30 cellular contexts compared by ENCODE assay signal in genomic region chr14:28762949-28763313, GRCh38. TPM values are rescaled to one million over a fixed set of nuclear protein-coding genes. Genes with fewer than 3 reads are reported as not detected.
"Had no signal": no experiment of that assay in that cellular context is flagged by ENCODE, and none has a peak within 500 bp of the region (broad histone marks: within the 10 kb centered on the region; RNA-seq: fewer than 3 reads in every experiment).

No MANE protein-coding gene starts in this region.

- H3K27ac ChIP-seq: adrenal gland, heart right ventricle, lower lobe of right lung, neutrophil, ovary, prostate gland, right atrium auricular region, tibial artery, uterus had no signal

- ATAC-seq: activated CD4-positive, alpha-beta T cell treated with anti-CD3 and anti-CD28 coated beads for 36 hours; activated T-cell treated with anti-CD3 and anti-CD28 coated beads, Interleukin-2, amount 50 U/mL, for 4 hours; heart right ventricle; left colon; lower lobe of right lung; naive thymus-derived CD8-positive, alpha-beta T cell; stimulated activated naive CD8-positive, alpha-beta T cell treated with anti-CD3 and anti-CD28 coated beads, Interleukin-15, Interleukin-2, amounts not matched to agents 100 U/mL and 50 U/mL, for 24 hours had no signal

- DNase-seq: activated B cell treated with CpG ODN at 0.5 μM for 24 hours; activated CD4-positive, alpha-beta T cell treated with anti-CD3 and anti-CD28 coated beads for 36 hours; activated CD4-positive, alpha-beta T cell treated with anti-CD3 and anti-CD28 coated beads, Interleukin-2, amount 50 U/mL, for 48 hours; activated CD8-positive, alpha-beta memory T cell treated with anti-CD3 and anti-CD28 coated beads, Interleukin-2, amount 50 U/mL, for 48 hours; activated naive CD4-positive, alpha-beta T cell; activated T-cell treated with anti-CD3 and anti-CD28 coated beads, Interleukin-2, amount 50 U/mL, for 4 hours; adrenal gland; effector CD4-positive, alpha-beta T cell; erythroblast; foreskin fibroblast; heart right ventricle; islet precursor cell; left colon; lower lobe of right lung; naive thymus-derived CD8-positive, alpha-beta T cell; ovary; stimulated activated CD4-positive, alpha-beta T cell treated with anti-CD3 and anti-CD28 coated beads, Interleukin-4, amount 100 ng/mL, for 24 hours; stimulated activated naive CD8-positive, alpha-beta T cell treated with anti-CD3 and anti-CD28 coated beads, Interleukin-15, Interleukin-2, amounts not matched to agents 100 U/mL and 50 U/mL, for 24 hours; tibial artery; uterus had no signal

- H3K4me3 Mint-ChIP-seq: activated B cell treated with CpG ODN at 0.5 μM for 24 hours; activated CD4-positive, alpha-beta T cell treated with anti-CD3 and anti-CD28 coated beads for 36 hours; activated naive CD8-positive, alpha-beta T cell; activated T-cell treated with anti-CD3 and anti-CD28 coated beads, Interleukin-2, amount 50 U/mL, for 4 hours; naive thymus-derived CD8-positive, alpha-beta T cell; T-helper 1 cell treated with Interleukin-12 subunit alpha and Interleukin-12 subunit beta and Interleukin-4 antibody, amounts not matched to agents 30 μg/mL and 1 μg/mL, for 36 hours had no signal

- H3K27ac Mint-ChIP-seq: activated B cell treated with CpG ODN at 0.5 μM for 24 hours; activated CD4-positive, alpha-beta T cell treated with anti-CD3 and anti-CD28 coated beads for 36 hours; activated naive CD8-positive, alpha-beta T cell; activated T-helper 2 cell treated with anti-CD3 and anti-CD28 coated beads, Interferon-gamma antibody, Interleukin-2, Interleukin-4, amounts not matched to agents 10 μg/mL and 5 μg/mL and 100 μg/mL, durations not matched to agents 14 hours and 24 hours and 36 hours; naive thymus-derived CD8-positive, alpha-beta T cell; T-helper 1 cell treated with Interleukin-12 subunit alpha and Interleukin-12 subunit beta and Interleukin-4 antibody, amounts not matched to agents 30 μg/mL and 1 μg/mL, for 36 hours had no signal

- H3K9me3 Mint-ChIP-seq: activated B cell treated with CpG ODN at 0.5 μM for 24 hours; T-helper 1 cell treated with Interleukin-12 subunit alpha and Interleukin-12 subunit beta and Interleukin-4 antibody, amounts not matched to agents 30 μg/mL and 1 μg/mL, for 36 hours had no signal

- H3K36me3 Mint-ChIP-seq: activated naive CD8-positive, alpha-beta T cell had no signal

- H3K9me3 ChIP-seq: adrenal gland, lower lobe of right lung, prostate gland, right atrium auricular region, uterus had no signal

- H3K27me3 ChIP-seq: ovary had no signal

- H3K36me3 ChIP-seq: adrenal gland, heart right ventricle, lower lobe of right lung, neutrophil, ovary, prostate gland, right atrium auricular region, tibial artery, uterus had no signal

- H3K4me1 ChIP-seq: prostate gland had no signal

- H3K4me3 ChIP-seq: adrenal gland, heart right ventricle, lower lobe of right lung, ovary, prostate gland, right atrium auricular region, tibial artery, uterus had no signal

RNA-seq across cellular contexts. Expression of gene FOXG1, which starts 3.7 kb away (rescaled TPM):
- total RNA-seq: activated B cell treated with CpG ODN at 0.5 μM for 24 hours; activated CD4-positive, alpha-beta T cell treated with anti-CD3 and anti-CD28 coated beads for 36 hours; activated CD8-positive, alpha-beta memory T cell treated with anti-CD3 and anti-CD28 coated beads for 36 hours; activated T-cell treated with anti-CD3 and anti-CD28 coated beads, Interleukin-2, amount 50 U/mL, for 4 hours; activated T-helper 2 cell treated with anti-CD3 and anti-CD28 coated beads, Interferon-gamma antibody, Interleukin-2, Interleukin-4, amounts not matched to agents 10 μg/mL and 5 μg/mL and 100 μg/mL, durations not matched to agents 14 hours and 24 hours and 36 hours; fibroblast of lung; heart right ventricle; left colon; lower lobe of right lung; mesenteric fat pad; naive thymus-derived CD8-positive, alpha-beta T cell; right atrium auricular region; subcutaneous adipose tissue; uterus had no signal
- polyA plus RNA-seq: fibroblast of lung; heart right ventricle; naive thymus-derived CD8-positive, alpha-beta T cell had no signal
